16 cellular contexts compared by ENCODE assay signal in the genomic region with DNA sequence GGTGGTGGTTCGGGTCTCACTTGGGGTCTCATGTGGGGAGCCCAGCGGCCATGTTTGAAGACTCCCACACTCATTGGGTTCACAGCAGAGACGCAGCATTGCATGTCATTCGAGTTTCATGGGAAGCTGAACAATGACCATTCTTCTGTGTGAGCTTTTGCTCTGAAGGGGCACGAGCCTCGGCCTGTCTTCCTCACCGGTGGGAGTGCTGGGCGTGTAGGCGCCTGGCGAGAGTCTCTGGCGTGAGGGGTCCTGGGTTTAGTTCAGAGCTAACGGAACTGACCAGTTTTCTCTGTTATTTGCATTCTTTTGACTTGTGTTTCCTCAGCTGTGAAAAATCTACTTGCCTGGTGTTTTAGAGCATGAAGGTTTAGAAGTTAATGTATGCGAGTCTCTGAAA.
A peak's percentile ranks its signal among the peaks of the same experiment; 100 is the strongest.
DNase-seq lines count a peak whose midpoint lies in the region; ATAC-seq, FAIRE-seq and TF ChIP-seq lines count a peak whose summit lies in the region.
"Had no signal": no experiment of that assay in that cellular context is flagged by ENCODE, and none has a peak within 500 bp of the region (broad histone marks: within the 10 kb centered on the region; RNA-seq: fewer than 3 reads in every experiment).

No MANE protein-coding gene starts in this region.

- no peak overlapping the region for H2BK12ac ChIP-seq in neuronal stem cell (ENCODE audit: low read length)

- intact Hi-C loops in Panc1 (cut with micrococcal nuclease; ENCODE audit: unreplicated experiment) (loop anchor here (2.0 kb wide), 1 partner anchor 106 kb away; no protein-coding TSS in a partner anchor), esophagus muscularis mucosa (cut with DNase I) (loop anchor here (10.0 kb wide), 1 partner anchor 118 kb away; no protein-coding TSS in a partner anchor)
- intact Hi-C loops in activated naive CD4-positive, alpha-beta T cell treated with anti-CD3 and anti-CD28 coated beads for 36 hours (cut with micrococcal nuclease): loop anchor here (5.0 kb wide), 1 partner anchor 116 kb away; no protein-coding TSS in a partner anchor

- H3K9ac ChIP-seq in neuronal stem cell (ENCODE audit: low read depth, low read length, poor library complexity) (no peak overlapping the region), SK-N-SH (no peak overlapping the region)

- WGBS in esophagus muscularis mucosa: 94% methylated on average over 13 of the region's 13 CpGs
- WGBS in neuronal stem cell (ENCODE audit: extremely low coverage in 2 of 2, insufficient read length in 2 of 2, insufficient replicate concordance in 1 of 2), 2 donors: no CpG with 5 or more reads among the region's 13 CpGs
- WGBS in SK-N-SH (ENCODE audit: low lambda C conversion rate): 91% methylated on average over 12 of the region's 13 CpGs

- no peak overlapping the region for H2BK15ac ChIP-seq in neuronal stem cell (ENCODE audit: low read length)

- TF ChIP-seq RAD21 in SK-N-SH (IDR thresholded peaks at IDR 0.05; ENCODE audit: low read length): no peak

- no peaks in the 10 kb centered on the region for H3K36me3 Mint-ChIP-seq in activated naive CD4-positive, alpha-beta T cell treated with anti-CD3 and anti-CD28 coated beads for 36 hours (ENCODE audit: low read depth)

- H3K9me2 ChIP-seq in SK-N-SH: no peaks in the 10 kb centered on the region

- TF ChIP-seq POLR2A in GM12891 (IDR thresholded peaks at IDR 0.05; ENCODE audit: low read depth, low read length): no peak
- no peak for TF ChIP-seq POLR2A in esophagus muscularis mucosa (IDR thresholded peaks at IDR 0.05; ENCODE audit: low read depth)

- no peak overlapping the region for H4K91ac ChIP-seq in neuronal stem cell (ENCODE audit: low read depth, low read length, poor library complexity)

- no peak overlapping the region for H2BK120ac ChIP-seq in neuronal stem cell (ENCODE audit: low read depth, low read length)

- H2AK5ac ChIP-seq in neuronal stem cell (ENCODE audit: low read depth, low read length): no peak overlapping the region

- H3K18ac ChIP-seq in neuronal stem cell (ENCODE audit: low read length): no peak overlapping the region

- no peaks in the 10 kb centered on the region for H3K27me3 Mint-ChIP-seq in activated naive CD4-positive, alpha-beta T cell treated with anti-CD3 and anti-CD28 coated beads for 36 hours (ENCODE audit: low read depth)

- DNase-seq in GM12891 (ENCODE audit: insufficient read length, low spot score) (no peak), Panc1 (ENCODE audit: low read depth, low spot score) (no peak), esophagus muscularis mucosa (ENCODE audit: extremely low spot score) (peak; percentile 60), neuronal stem cell (ENCODE audit: low spot score) (peak; percentile 6), MV-4-11 (lab: John Stamatoyannopoulos, UW) (no peak), SK-N-SH (no peak)
- DNase-seq in activated naive CD4-positive, alpha-beta T cell treated with anti-CD3 and anti-CD28 coated beads for 36 hours: no peak
- DNase-seq: CD8-positive, alpha-beta memory T cell; NCI-H1105; NCI-H774; NK-92 treated with Interleukin-12 subunit alpha and Interleukin-12 subunit beta, amount 100 ng/mL, for 24 hours; SIG-M5 had no signal

- H3K4me2 ChIP-seq in neuronal stem cell (ENCODE audit: insufficient read depth, low read length, poor library complexity, severe bottlenecking) (no peak overlapping the region), SK-N-SH (no peak overlapping the region)

- H3K79me1 ChIP-seq in neuronal stem cell (ENCODE audit: low read depth, low read length): no peaks in the 10 kb centered on the region

- no peaks in the 10 kb centered on the region for H3K4me1 Mint-ChIP-seq in activated naive CD4-positive, alpha-beta T cell treated with anti-CD3 and anti-CD28 coated beads for 36 hours (ENCODE audit: low read depth)

- in situ Hi-C loops in Panc1 (cut with HindIII; ENCODE audit: low pct_unique_long_range_greater_than_20kb, low sequenced_read_pairs): no loop called here

- H3K27me3 ChIP-seq in Panc1 (ENCODE audit: control insufficient read depth, insufficient read depth, low read length) (no peaks in the 10 kb centered on the region), esophagus muscularis mucosa (no peaks in the 10 kb centered on the region), neuronal stem cell (ENCODE audit: control insufficient read depth in 3 of 3, insufficient read depth in 3 of 3, low read depth in 1 of 3, low read length in 3 of 3) (no peaks in the 10 kb centered on the region), SK-N-SH (ENCODE audit: insufficient read depth) (no peaks in the 10 kb centered on the region)

- H2AFZ ChIP-seq in neuronal stem cell (ENCODE audit: low read length) (peak overlapping the region; percentile 57), SK-N-SH (ENCODE audit: low read depth) (no peak overlapping the region)

- H4K20me1 ChIP-seq in SK-N-SH (ENCODE audit: insufficient read depth): no peaks in the 10 kb centered on the region

- no peak overlapping the region for H4K8ac ChIP-seq in neuronal stem cell (ENCODE audit: low read depth, low read length)

- H3K9me3 ChIP-seq in Panc1 (ENCODE audit: control insufficient read depth, insufficient read depth, low read depth, low read length) (no peaks in the 10 kb centered on the region), esophagus muscularis mucosa (no peaks in the 10 kb centered on the region), neuronal stem cell (replicated peaks in 1 of 2; ENCODE audit: control insufficient read depth in 2 of 2, insufficient read depth in 1 of 2, low read depth in 1 of 2, low read length in 2 of 2) (no peaks in the 10 kb centered on the region), SK-N-SH (no peaks in the 10 kb centered on the region)

- H3K36me3 ChIP-seq in Panc1 (ENCODE audit: control insufficient read depth, insufficient read depth, low read length): no peaks in the 10 kb centered on the region
- peaks cover 0 to 91% (median 63%) of the 10 kb centered on the region in 4 donors for H3K36me3 ChIP-seq in esophagus muscularis mucosa
- H3K36me3 ChIP-seq in neuronal stem cell (replicated peaks in 1 of 2; ENCODE audit: control insufficient read depth in 2 of 2, insufficient read depth in 2 of 2, low read length in 2 of 2): peaks cover 5 to 46% of the 10 kb centered on the region in 2 donors
- H3K36me3 ChIP-seq in SK-N-SH (replicated peaks in 1 of 2; ENCODE audit: control insufficient read depth in 1 of 2, insufficient read depth in 2 of 2, low read length in 1 of 2): peaks cover 20 to 44% of the 10 kb centered on the region in 2 experiments

- no peak overlapping the region for H3K14ac ChIP-seq in neuronal stem cell (ENCODE audit: low read length)

- H3K4me3 ChIP-seq in Panc1 (ENCODE audit: low read depth in 2 of 2, low read length in 2 of 2) (no peak overlapping the region), esophagus muscularis mucosa (no peak overlapping the region), neuronal stem cell (ENCODE audit: low read length in 2 of 2) (no peak overlapping the region), SK-N-SH (ENCODE audit: low read depth in 2 of 2, low read length in 1 of 2) (no peak overlapping the region)

- no peaks in the 10 kb centered on the region for H3K79me2 ChIP-seq in SK-N-SH (ENCODE audit: insufficient read depth)

- H3F3A ChIP-seq in SK-N-SH (replicated peaks; ENCODE audit: insufficient read depth): peaks cover 5% of the 10 kb centered on the region

- TF ChIP-seq CTCF in Panc1 (IDR thresholded peaks at IDR 0.05): no peak
- TF ChIP-seq CTCF in esophagus muscularis mucosa (IDR thresholded peaks at IDR 0.05): no peak
- TF ChIP-seq CTCF in SK-N-SH (IDR thresholded peaks at IDR 0.05): no peak

- H3K4me3 Mint-ChIP-seq in activated naive CD4-positive, alpha-beta T cell treated with anti-CD3 and anti-CD28 coated beads for 36 hours: no peak overlapping the region
- H3K4me3 Mint-ChIP-seq: CD8-positive, alpha-beta memory T cell; H9 had no signal

- H3K4me1 ChIP-seq in Panc1 (ENCODE audit: control insufficient read depth, insufficient read depth, low read length) (peaks cover 15% of the 10 kb centered on the region), esophagus muscularis mucosa (peaks cover 0 to 14% (median 5%) of the 10 kb centered on the region in 4 donors), neuronal stem cell (ENCODE audit: control insufficient read depth in 2 of 2, insufficient read depth in 1 of 2, low read depth in 1 of 2, low read length in 2 of 2) (peaks cover 6 to 12% of the 10 kb centered on the region in 2 donors), SK-N-SH (ENCODE audit: control insufficient read depth in 1 of 2, insufficient read depth in 2 of 2, low read depth in 1 of 2, low read length in 1 of 2) (no peaks in the 10 kb centered on the region; a peak in 1 of 4 replicates)

- no peak overlapping the region for H3K27ac Mint-ChIP-seq in activated naive CD4-positive, alpha-beta T cell treated with anti-CD3 and anti-CD28 coated beads for 36 hours

- BruUV-seq in Panc1 (replicated peaks; lab: Mats Ljungman, UMichigan): no TSS peak

- peak overlapping the region; percentile 51 for H3K27ac ChIP-seq in Panc1 (ENCODE audit: low read length)
- no peak overlapping the region for H3K27ac ChIP-seq in esophagus muscularis mucosa (replicated peaks in 1 of 4)
- peak overlapping the region; percentile 37 for H3K27ac ChIP-seq in neuronal stem cell (replicated peaks; ENCODE audit: low read length)
- no peak overlapping the region; a peak in 1 of 4 replicates for H3K27ac ChIP-seq in SK-N-SH (ENCODE audit: low read depth in 2 of 2, low read length in 1 of 2)
- H3K27ac ChIP-seq: C4-2B had no signal

- H3K4ac ChIP-seq in neuronal stem cell (ENCODE audit: low read length): no peak overlapping the region

- ATAC-seq in Panc1 (no peak), HG03469 (IDR thresholded peaks at IDR 0.05; ENCODE audit: unreplicated experiment) (no peak)

- peak; percentile 28 for FAIRE-seq in GM12891 (lab: Jason Lieb, UNC)
- FAIRE-seq: A204.1 had no signal

- no peak overlapping the region for H2BK5ac ChIP-seq in neuronal stem cell (ENCODE audit: low read length)

- TF ChIP-seq EP300 in esophagus muscularis mucosa (IDR thresholded peaks at IDR 0.05): no peak
- TF ChIP-seq EP300 in SK-N-SH (IDR thresholded peaks at IDR 0.05; ENCODE audit: borderline replicate concordance in 1 of 2, low read depth in 1 of 2, low read length in 1 of 2): no peak

- POLR2A ChIA-PET in Panc1 (lab: Charles Lee) (no interaction called here), SK-N-SH (lab: Yijun Ruan, JAX) (interaction anchor here (0.5 kb wide), 1 partner anchor 39 kb away, joined by 3 read pairs; no protein-coding TSS in a partner anchor)

- no peak overlapping the region for H3K23ac ChIP-seq in neuronal stem cell (ENCODE audit: low read depth, low read length, poor library complexity)

- CTCF ChIA-PET in Panc1 (lab: Charles Lee) (interaction anchor here (0.6 to 1.2 kb wide), 4 partner anchors 69 to 155 kb away, joined by 3 to 11 read pairs (median 7); no protein-coding TSS in a partner anchor), SK-N-SH (lab: Yijun Ruan, JAX) (interaction anchor here (0.6 to 16.3 kb wide), 41 partner anchors 10 to 192 kb away, joined by 3 to 302 read pairs (median 6); a partner anchor contains a TSS)
- CTCF ChIA-PET in activated naive CD4-positive, alpha-beta T cell treated with anti-CD3 and anti-CD28 coated beads for 36 hours (lab: Charles Lee): interaction anchor here (0.6 to 1.3 kb wide), 3 partner anchors 15 to 155 kb away, joined by 3 to 4 read pairs (median 3); no protein-coding TSS in a partner anchor

- no peaks in the 10 kb centered on the region for H3K9me3 Mint-ChIP-seq in activated naive CD4-positive, alpha-beta T cell treated with anti-CD3 and anti-CD28 coated beads for 36 hours
- H3K9me3 Mint-ChIP-seq: CD8-positive, alpha-beta memory T cell; H9 had no signal

Comparison
In these comparisons a context has a peak if more than half of its experiments do, and no peak if none do; other contexts are left out.
1. DNase-seq: peak in esophagus muscularis mucosa (single experiment) and neuronal stem cell (single experiment); none in GM12891 (single experiment), Panc1 (single experiment), MV-4-11 (single experiment), activated naive CD4-positive, alpha-beta T cell treated with anti-CD3 and anti-CD28 coated beads for 36 hours (single experiment) and SK-N-SH (single experiment).
2. H3K27ac ChIP-seq: peak in Panc1 (single experiment) and neuronal stem cell (single experiment); none in esophagus muscularis mucosa (0 of 4) and SK-N-SH (0 of 2).